Comparison of ENCODE assay signal across 13 cellular contexts in genomic region chr3:185950720-185951119, GRCh38.
"Had no signal": no experiment of that assay in that cellular context is flagged by ENCODE, and none has a peak within 500 bp of the region (broad histone marks: within the 10 kb centered on the region; RNA-seq: fewer than 3 reads in every experiment).

No MANE protein-coding gene starts in this region.

- H3K4me3 ChIP-seq: hepatocyte, left lung, tibial artery had no signal

- DNase-seq: activated CD4-positive, alpha-beta T cell treated with anti-CD3 and anti-CD28 coated beads, Interleukin-2, amount 10 ng/mL, durations not matched to agents 7 days and 5 days; activated naive CD4-positive, alpha-beta T cell; anterior cingulate cortex; brain microvascular endothelial cell; effector memory CD4-positive, alpha-beta T cell; islet precursor cell; left lung; natural killer cell; stimulated activated CD4-positive, alpha-beta T cell treated with anti-CD3 and anti-CD28 coated beads, Interleukin-2, amount 100 ng/mL, for 48 hours; tibial artery had no signal

- H3K36me3 ChIP-seq: brain microvascular endothelial cell, left lung, neutrophil, tibial artery had no signal

- H3K9me3 ChIP-seq: left lung, neutrophil, tibial artery had no signal

- ATAC-seq: left lung; natural killer cell; stimulated activated memory B cell treated with anti-CD40 and anti-IgM and Interleukin-4, amounts not matched to agents 10 μg/mL and 1 μg/mL and 100 μg/mL, for 72 hours had no signal

- H3K27ac ChIP-seq: brain microvascular endothelial cell, hepatocyte, left lung, neutrophil, tibial artery had no signal

- H3K4me1 ChIP-seq: left lung, tibial artery had no signal
